ENCODE assay signal across 12 cellular contexts in the genomic region with DNA sequence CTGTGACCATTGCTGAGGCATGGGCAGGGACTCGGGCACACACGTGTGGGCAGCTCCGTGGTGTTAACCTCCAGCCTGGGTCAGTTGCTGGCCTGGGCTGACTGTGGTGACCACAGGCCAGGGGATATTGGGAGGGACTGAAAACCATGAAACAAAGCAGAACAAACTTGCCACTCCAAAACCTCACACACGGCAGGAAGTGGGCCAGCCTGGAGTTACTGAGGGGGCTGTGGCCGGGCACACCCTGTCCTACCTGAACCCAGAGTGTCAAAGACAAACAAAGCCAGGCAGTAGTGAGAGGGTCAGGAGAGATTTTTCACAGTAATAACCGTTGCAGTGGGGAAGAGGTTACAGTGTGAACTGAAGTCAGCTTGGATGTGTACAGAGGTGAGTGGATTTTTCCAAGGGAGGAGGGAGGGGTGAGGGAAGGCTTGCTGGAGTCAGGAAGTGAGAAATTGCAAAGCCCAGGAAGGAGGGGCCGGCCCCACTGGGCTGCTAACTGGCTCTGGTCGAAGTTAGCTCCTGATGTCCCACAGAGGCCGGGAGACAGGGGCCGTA. TPM values are rescaled to one million over a fixed set of nuclear protein-coding genes. Genes with fewer than 3 reads are reported as not detected.
DNase-seq lines count a peak whose midpoint lies in the region; ATAC-seq and TF ChIP-seq lines count a peak whose summit lies in the region.
"Had no signal": no experiment of that assay in that cellular context is flagged by ENCODE, and none has a peak within 500 bp of the region (broad histone marks: within the 10 kb centered on the region; RNA-seq: fewer than 3 reads in every experiment).

No MANE protein-coding gene starts in this region.

- H3K27me3 ChIP-seq in adipocyte (replicated peaks; ENCODE audit: control insufficient read depth, insufficient read depth, low read length) (no peaks in the 10 kb centered on the region), upper lobe of right lung (no peaks in the 10 kb centered on the region), Karpas-422 (ENCODE audit: low read length) (no peaks in the 10 kb centered on the region)
- H3K27me3 ChIP-seq: uterus had no signal

- H3K9me3 ChIP-seq in adipocyte (ENCODE audit: control insufficient read depth, low read length), result no peaks in the 10 kb centered on the region
- H3K9me3 ChIP-seq in mesodermal cell (ENCODE audit: control insufficient read depth, low read length), result no peaks in the 10 kb centered on the region
- H3K9me3 ChIP-seq in upper lobe of right lung, result no peaks in the 10 kb centered on the region
- H3K9me3 ChIP-seq in Karpas-422 (ENCODE audit: low read length), result peaks cover 36% of the 10 kb centered on the region
- H3K9me3 ChIP-seq: uterus had no signal

- H3K9me3 Mint-ChIP-seq in activated CD8-positive, alpha-beta memory T cell treated with anti-CD3 and anti-CD28 coated beads, Interleukin-2, amount 10 ng/mL, durations not matched to agents 7 days and 5 days (ENCODE audit: low read depth), result no peaks in the 10 kb centered on the region

- H3K27ac Mint-ChIP-seq in activated CD8-positive, alpha-beta memory T cell treated with anti-CD3 and anti-CD28 coated beads, Interleukin-2, amount 10 ng/mL, durations not matched to agents 7 days and 5 days, result peak overlapping the region; percentile 72

- peaks cover 62% of the 10 kb centered on the region for H3K4me1 ChIP-seq in adipocyte (ENCODE audit: control insufficient read depth, insufficient read depth, low read length)
- no peaks in the 10 kb centered on the region for H3K4me1 ChIP-seq in mesodermal cell (ENCODE audit: control insufficient read depth, insufficient read depth, low read length, poor library complexity, severe bottlenecking)
- H3K4me1 ChIP-seq in upper lobe of right lung, result peaks cover 12% of the 10 kb centered on the region
- no peaks in the 10 kb centered on the region for H3K4me1 ChIP-seq in Karpas-422 (ENCODE audit: low read length)
- H3K4me1 ChIP-seq: uterus had no signal

- H3K4me3 ChIP-seq in adipocyte (ENCODE audit: low read length) (peak overlapping the region; percentile 17), mesodermal cell (ENCODE audit: extremely low read depth, insufficient read depth, low read length, poor library complexity, severe bottlenecking) (no peak overlapping the region), upper lobe of right lung (no peak overlapping the region), Karpas-422 (ENCODE audit: low read length) (no peak overlapping the region)
- H3K4me3 ChIP-seq: uterus had no signal

- H2AFZ ChIP-seq in Karpas-422 (ENCODE audit: low read length), result no peak overlapping the region

- peaks cover 24% of the 10 kb centered on the region for H3K4me1 Mint-ChIP-seq in activated CD8-positive, alpha-beta memory T cell treated with anti-CD3 and anti-CD28 coated beads, Interleukin-2, amount 10 ng/mL, durations not matched to agents 7 days and 5 days

- peak; percentile 69 for ATAC-seq in activated CD8-positive, alpha-beta memory T cell treated with anti-CD3 and anti-CD28 coated beads, Interleukin-2, amount 10 ng/mL, durations not matched to agents 7 days and 5 days
- ATAC-seq in upper lobe of right lung (peak; percentile 86), HG02938 (IDR thresholded peaks at IDR 0.05; ENCODE audit: unreplicated experiment) (no peak), HG03280 (IDR thresholded peaks at IDR 0.05; ENCODE audit: unreplicated experiment) (no peak)

- no peaks in the 10 kb centered on the region for H3K36me3 Mint-ChIP-seq in activated CD8-positive, alpha-beta memory T cell treated with anti-CD3 and anti-CD28 coated beads, Interleukin-2, amount 10 ng/mL, durations not matched to agents 7 days and 5 days

- H3K9me2 ChIP-seq in Karpas-422 (replicated peaks; ENCODE audit: insufficient read depth, low read length), result no peaks in the 10 kb centered on the region

- DNase-seq in activated CD8-positive, alpha-beta memory T cell treated with anti-CD3 and anti-CD28 coated beads, Interleukin-2, amount 10 ng/mL, durations not matched to agents 7 days and 5 days, result peak; percentile 63
- DNase-seq in activated CD8-positive, alpha-beta memory T cell treated with anti-CD3 and anti-CD28 coated beads for 24 hours, result no peak
- no peak for DNase-seq in adipocyte (ENCODE audit: low read depth)
- peak; percentile 77 for DNase-seq in upper lobe of right lung
- no peak for DNase-seq in Karpas-422
- DNase-seq: GOT3, NCI-H524, uterus had no signal

- CTCF ChIA-PET in activated CD8-positive, alpha-beta memory T cell treated with anti-CD3 and anti-CD28 coated beads, Interleukin-2, amount 10 ng/mL, durations not matched to agents 7 days and 5 days (lab: Charles Lee), result interaction anchor here (1.2 to 1.6 kb wide), 4 partner anchors 31 to 119 kb away, joined by 3 to 7 read pairs (median 4); no protein-coding TSS in a partner anchor

- no peaks in the 10 kb centered on the region for H3K36me3 ChIP-seq in adipocyte (ENCODE audit: control insufficient read depth, insufficient read depth, low read length, severe bottlenecking)
- H3K36me3 ChIP-seq in mesodermal cell (ENCODE audit: control insufficient read depth, insufficient read depth, low read length), result no peaks in the 10 kb centered on the region
- no peaks in the 10 kb centered on the region for H3K36me3 ChIP-seq in upper lobe of right lung
- H3K36me3 ChIP-seq in Karpas-422 (ENCODE audit: insufficient read depth, low read length), result no peaks in the 10 kb centered on the region
- H3K36me3 ChIP-seq: uterus had no signal

- H3K9ac ChIP-seq in adipocyte (ENCODE audit: low read length), result peak overlapping the region; percentile 78
- no peak overlapping the region for H3K9ac ChIP-seq in Karpas-422 (ENCODE audit: low read length)

- no peaks in the 10 kb centered on the region for H4K20me1 ChIP-seq in Karpas-422 (ENCODE audit: insufficient read depth, low read depth, low read length)

- 71 to 80% methylated on average over 7 to 9 of the region's 10 CpGs for WGBS in mesodermal cell (ENCODE audit: insufficient coverage in 2 of 2), 2 experiments

- H3K27ac ChIP-seq in mesodermal cell (ENCODE audit: low read depth, low read length, severe bottlenecking) (peak overlapping the region; percentile 30), upper lobe of right lung (peak overlapping the region; percentile 19), Karpas-422 (ENCODE audit: low read length) (no peak overlapping the region)
- H3K27ac ChIP-seq: uterus had no signal

- H3K27me3 Mint-ChIP-seq in activated CD8-positive, alpha-beta memory T cell treated with anti-CD3 and anti-CD28 coated beads, Interleukin-2, amount 10 ng/mL, durations not matched to agents 7 days and 5 days, result no peaks in the 10 kb centered on the region

- intact Hi-C loops in upper lobe of right lung (cut with DNase I), result no loop called here

- H3K4me2 ChIP-seq in Karpas-422 (ENCODE audit: low read depth, low read length, poor library complexity, severe bottlenecking), result no peak overlapping the region

- TF ChIP-seq CTCF in upper lobe of right lung (IDR thresholded peaks at IDR 0.05), result no peak

- no peaks in the 10 kb centered on the region for H3K79me2 ChIP-seq in Karpas-422 (ENCODE audit: low read length)

- no peak overlapping the region for H3K4me3 Mint-ChIP-seq in activated CD8-positive, alpha-beta memory T cell treated with anti-CD3 and anti-CD28 coated beads, Interleukin-2, amount 10 ng/mL, durations not matched to agents 7 days and 5 days

RNA-seq across cellular contexts. Expression of a gene that starts 40.0 kb away (rescaled TPM):
- total RNA-seq in activated CD8-positive, alpha-beta memory T cell treated with anti-CD3 and anti-CD28 coated beads, Interleukin-2, amount 10 ng/mL, durations not matched to agents 7 days and 5 days, result 10 to 100 TPM; 36.7 to 70.1 TPM
- polyA plus RNA-seq in mesodermal cell (2013, experiment 1 of 2), result 0.66 TPM
- 0.71 TPM for polyA plus RNA-seq in mesodermal cell (2013, experiment 2 of 2)
- 31.1 TPM for total RNA-seq in upper lobe of right lung
- not detected in 2 replicates for total RNA-seq in Karpas-422 (2014; rRNA removed; shearing (Covaris generic); ENCODE audit: low replicate concordance)
- polyA plus RNA-seq: keratinocyte had no signal

Comparison
In these comparisons a context has a peak if more than half of its experiments do, and no peak if none do; other contexts are left out.
1. DNase-seq: peak in activated CD8-positive, alpha-beta memory T cell treated with anti-CD3 and anti-CD28 coated beads, Interleukin-2, amount 10 ng/mL, durations not matched to agents 7 days and 5 days (single experiment) and upper lobe of right lung (single experiment); none in activated CD8-positive, alpha-beta memory T cell treated with anti-CD3 and anti-CD28 coated beads for 24 hours (single experiment), adipocyte (single experiment) and Karpas-422 (single experiment).
2. ATAC-seq: peak in activated CD8-positive, alpha-beta memory T cell treated with anti-CD3 and anti-CD28 coated beads, Interleukin-2, amount 10 ng/mL, durations not matched to agents 7 days and 5 days (single experiment) and upper lobe of right lung (single experiment); none in HG02938 (single experiment) and HG03280 (single experiment).
3. RNA of a gene that starts 40.0 kb away (total RNA-seq): 36.7 to 70.1 TPM in activated CD8-positive, alpha-beta memory T cell treated with anti-CD3 and anti-CD28 coated beads, Interleukin-2, amount 10 ng/mL, durations not matched to agents 7 days and 5 days and 31.1 TPM in upper lobe of right lung (single experiment); not detected in Karpas-422; every median in the first group is over 10 times any median in the second.